Comparison of ENCODE assay signal across 1 cellular context in genomic region chr11:45846974-45847907, GRCh38.
TF ChIP-seq lines count a peak whose summit lies in the region.

Gene CRY2 (plus strand): TSS chr11:45847475. CDS start chr11:45847491, 16 bp downstream.

TF ChIP-seq in HepG2, 621 proteins besides CTCF, POLR2A, EP300 and RAD21 (continued from another document and continues in another):
- TF ChIP-seq POGK (CRISPR knock-in tag; conservative IDR thresholded peaks at IDR 0.05) = peak; percentile 91
- no peak; the same call in 1 of the 2 replicates for TF ChIP-seq ZNF331 (CRISPR knock-in tag; IDR thresholded peaks at IDR 0.05)
- peak; percentile 64 for TF ChIP-seq ZSCAN30 (CRISPR knock-in tag; IDR thresholded peaks at IDR 0.05)
- TF ChIP-seq SP1 (IDR thresholded peaks at IDR 0.05) = peak; percentile 40; the same call in 1 of the 2 replicates
- peak; percentile 97 for TF ChIP-seq SP1 (CRISPR knock-in tag; IDR thresholded peaks at IDR 0.05)
- no peak for TF ChIP-seq HCFC1 (IDR thresholded peaks at IDR 0.05; ENCODE audit: low read depth, low read length)
- TF ChIP-seq ZNF788 (CRISPR knock-in tag; IDR thresholded peaks at IDR 0.05; ENCODE audit: borderline replicate concordance) = peak; percentile 80; the same call in 1 of the 2 replicates
- TF ChIP-seq MIER3 (CRISPR knock-in tag; IDR thresholded peaks at IDR 0.05; ENCODE audit: borderline replicate concordance) = peak; percentile 69; the same call in 1 of the 2 replicates
- TF ChIP-seq NR2F1 (CRISPR knock-in tag; IDR thresholded peaks at IDR 0.05) = 0 out of 4 replicates have a peak, but pooled peaks of 1 of the 2 experiments have one; percentile 11
- TF ChIP-seq THAP8 (CRISPR knock-in tag; IDR thresholded peaks at IDR 0.05; ENCODE audit: borderline replicate concordance) = no peak; the same call in 1 of the 2 replicates
- TF ChIP-seq YY1 (IDR thresholded peaks at IDR 0.05; ENCODE audit: insufficient read depth, insufficient replicate concordance, low read depth, low read length) = peak; percentile 96
- no peak for TF ChIP-seq ZNF441 (CRISPR knock-in tag; IDR thresholded peaks at IDR 0.05; ENCODE audit: borderline replicate concordance)
- no peak for TF ChIP-seq ZNF720 (CRISPR knock-in tag; IDR thresholded peaks at IDR 0.05)
- TF ChIP-seq AFF4 (CRISPR knock-in tag; IDR thresholded peaks at IDR 0.05) = no peak
- TF ChIP-seq GLI4 (CRISPR knock-in tag; IDR thresholded peaks at IDR 0.05; ENCODE audit: borderline replicate concordance) = peak; percentile 83; the same call in 1 of the 2 replicates
- TF ChIP-seq PHF21A (CRISPR knock-in tag; IDR thresholded peaks at IDR 0.05) = no peak
- TF ChIP-seq NFYB (CRISPR knock-in tag; IDR thresholded peaks at IDR 0.05) = peak; percentile 79
- peak; percentile 75; the same call in 1 of the 2 replicates for TF ChIP-seq ZNF563 (CRISPR knock-in tag; IDR thresholded peaks at IDR 0.05)
- no peak for TF ChIP-seq ATF3 (CRISPR knock-in tag; IDR thresholded peaks at IDR 0.05)
- TF ChIP-seq ZNF839 (CRISPR knock-in tag; IDR thresholded peaks at IDR 0.05; ENCODE audit: borderline replicate concordance) = peak; percentile 44; the same call in 1 of the 2 replicates
- TF ChIP-seq SIN3A (IDR thresholded peaks at IDR 0.05; ENCODE audit: borderline replicate concordance, low read depth, low read length) = peak; percentile 88
- TF ChIP-seq ARNTL (CRISPR knock-in tag; IDR thresholded peaks at IDR 0.05) = peak; percentile 100
- TF ChIP-seq ZNF672 (CRISPR knock-in tag; IDR thresholded peaks at IDR 0.05) = no peak; the same call in 1 of the 2 replicates
- TF ChIP-seq ZNF350 (CRISPR knock-in tag; IDR thresholded peaks at IDR 0.05; ENCODE audit: borderline replicate concordance, low read depth) = peak; percentile 52
- TF ChIP-seq ZZZ3 (CRISPR knock-in tag; IDR thresholded peaks at IDR 0.05; ENCODE audit: borderline replicate concordance) = peak; percentile 79; the same call in 1 of the 2 replicates
- peak; percentile 38 for TF ChIP-seq AGO2 (optimal IDR thresholded peaks at IDR 0.05; ENCODE audit: low read depth, low read length)
- peak; percentile 60; the same call in 1 of the 2 replicates for TF ChIP-seq ZNF276 (CRISPR knock-in tag; IDR thresholded peaks at IDR 0.05; ENCODE audit: low read depth)
- no peak for TF ChIP-seq EEA1 (CRISPR knock-in tag; IDR thresholded peaks at IDR 0.05; ENCODE audit: borderline replicate concordance)
- peak in 1 of 2 experiments; percentile 50; a peak in 1 of 4 replicates for TF ChIP-seq ATF4 (CRISPR knock-in tag; IDR thresholded peaks at IDR 0.05)
- TF ChIP-seq ZNF329 (CRISPR knock-in tag; IDR thresholded peaks at IDR 0.05; ENCODE audit: low read depth) = 0 out of 2 replicates have a peak, but pooled peaks have one; percentile 74
- TF ChIP-seq HNF1A (IDR thresholded peaks at IDR 0.05; ENCODE audit: low read depth) = no peak
- peak; percentile 42; the same call in 1 of the 2 replicates for TF ChIP-seq HNF1A (CRISPR knock-in tag; IDR thresholded peaks at IDR 0.05; ENCODE audit: borderline replicate concordance)
- no peak; the same call in 1 of the 2 replicates for TF ChIP-seq SOX5 (CRISPR knock-in tag; IDR thresholded peaks at IDR 0.05; ENCODE audit: borderline replicate concordance)
- peak; percentile 84; the same call in 1 of the 2 replicates for TF ChIP-seq REL (CRISPR knock-in tag; conservative IDR thresholded peaks at IDR 0.05)
- TF ChIP-seq CENPBD1 (CRISPR knock-in tag; IDR thresholded peaks at IDR 0.05; ENCODE audit: borderline replicate concordance, low read depth) = no peak
- TF ChIP-seq ZBTB10 (CRISPR knock-in tag; IDR thresholded peaks at IDR 0.05; ENCODE audit: borderline replicate concordance) = no peak
- TF ChIP-seq ZNF10 (CRISPR knock-in tag; IDR thresholded peaks at IDR 0.05; ENCODE audit: borderline replicate concordance, low read depth) = no peak
- no peak for TF ChIP-seq ATM (IDR thresholded peaks at IDR 0.05; ENCODE audit: borderline replicate concordance)
- no peak for TF ChIP-seq ZNF781 (CRISPR knock-in tag; IDR thresholded peaks at IDR 0.05; ENCODE audit: borderline replicate concordance, not compliant biosample characterization)
- TF ChIP-seq BRF2 (CRISPR knock-in tag; IDR thresholded peaks at IDR 0.05) = no peak
- peak; percentile 78 for TF ChIP-seq CREM (IDR thresholded peaks at IDR 0.05)
- TF ChIP-seq CREM (CRISPR knock-in tag; IDR thresholded peaks at IDR 0.05) = no peak
- TF ChIP-seq U2AF2 (IDR thresholded peaks at IDR 0.05; ENCODE audit: low read depth, low read length) = no peak
- TF ChIP-seq ZKSCAN8 (CRISPR knock-in tag; IDR thresholded peaks at IDR 0.05; ENCODE audit: borderline replicate concordance) = no peak
- TF ChIP-seq ZNF30 (CRISPR knock-in tag; IDR thresholded peaks at IDR 0.05) = 0 out of 2 replicates have a peak, but pooled peaks have one; percentile 55
- no peak for TF ChIP-seq RFXANK (CRISPR knock-in tag; IDR thresholded peaks at IDR 0.05)
- peak; percentile 58; the same call in 1 of the 2 replicates for TF ChIP-seq ZNF557 (CRISPR knock-in tag; IDR thresholded peaks at IDR 0.05)
